In genomic region chr1:205448540-205449253, GRCh38 we compare ENCODE assay signal across 1 cellular context.
TF ChIP-seq lines count a peak whose summit lies in the region.

No MANE protein-coding gene starts in this region.

TF ChIP-seq in H1, 55 proteins besides CTCF, POLR2A, EP300 and RAD21:
- peak; percentile 49 for TF ChIP-seq NANOG (IDR thresholded peaks at IDR 0.05; ENCODE audit: insufficient read depth, low read depth, low read length, poor library complexity, severe bottlenecking)
- no peak for TF ChIP-seq JUND (IDR thresholded peaks at IDR 0.05; ENCODE audit: low read length)
- 0 out of 2 replicates have a peak, but pooled peaks have one; percentile 9 for TF ChIP-seq CREB1 (IDR thresholded peaks at IDR 0.05)
- TF ChIP-seq RXRA (IDR thresholded peaks at IDR 0.05; ENCODE audit: insufficient read depth, low read depth, low read length): peak; percentile 81; the same call in 1 of the 2 replicates
- TF ChIP-seq TEAD4 (IDR thresholded peaks at IDR 0.05; ENCODE audit: low read depth, low read length): 0 out of 2 replicates have a peak, but pooled peaks have one; percentile 40
- TF ChIP-seq CBX5 (IDR thresholded peaks at IDR 0.05; ENCODE audit: low read depth, low read length): no peak
- peak; percentile 40 to 53 for TF ChIP-seq BCL11A (IDR thresholded peaks at IDR 0.05; ENCODE audit: low read depth in 2 of 2, low read length in 2 of 2)
- TF ChIP-seq CHD7 (IDR thresholded peaks at IDR 0.05; ENCODE audit: insufficient replicate concordance, low read length): peak; percentile 33
- no peak; the same call in 1 of the 2 replicates for TF ChIP-seq POU5F1 (IDR thresholded peaks at IDR 0.05; ENCODE audit: low read depth, low read length)
- TF ChIP-seq ASH2L (IDR thresholded peaks at IDR 0.05; ENCODE audit: low read length): no peak
- peak; percentile 95 for TF ChIP-seq TCF12 (IDR thresholded peaks at IDR 0.05; ENCODE audit: low read depth, low read length)
- no peak for TF ChIP-seq CBX8 (IDR thresholded peaks at IDR 0.05; ENCODE audit: borderline replicate concordance, low read depth, low read length)
- no peak for TF ChIP-seq E2F6 (IDR thresholded peaks at IDR 0.05)
- peak; percentile 39 to 85; a peak in 1 of 4 replicates for TF ChIP-seq HDAC2 (IDR thresholded peaks at IDR 0.05; ENCODE audit: borderline replicate concordance in 1 of 2, low read depth in 2 of 2, low read length in 2 of 2)
- peak; percentile 41; the same call in 1 of the 2 replicates for TF ChIP-seq YY1 (IDR thresholded peaks at IDR 0.05; ENCODE audit: low read depth, low read length)
- peak; percentile 79 for TF ChIP-seq EGR1 (IDR thresholded peaks at IDR 0.05; ENCODE audit: borderline replicate concordance, low read depth, low read length)
- TF ChIP-seq SP1 (IDR thresholded peaks at IDR 0.05; ENCODE audit: low read depth, low read length): peak; percentile 87
- TF ChIP-seq CTBP2 (IDR thresholded peaks at IDR 0.05; ENCODE audit: borderline replicate concordance, insufficient read depth, insufficient read length, low read length): no peak
- TF ChIP-seq RBBP5 (IDR thresholded peaks at IDR 0.05; ENCODE audit: borderline replicate concordance, low read depth, low read length): no peak
- TF ChIP-seq POLR2AphosphoS5 (IDR thresholded peaks at IDR 0.05; ENCODE audit: low read depth, low read length): peak; percentile 89
- TF ChIP-seq GTF2F1 (IDR thresholded peaks at IDR 0.05; ENCODE audit: borderline replicate concordance, low read depth, low read length): no peak
- no peak for TF ChIP-seq SIRT6 (IDR thresholded peaks at IDR 0.05; ENCODE audit: low read length)
- peak; percentile 67; the same call in 1 of the 2 replicates for TF ChIP-seq ATF2 (IDR thresholded peaks at IDR 0.05; ENCODE audit: low read length)
- 0 out of 2 replicates have a peak, but pooled peaks have one; percentile 15 for TF ChIP-seq TAF1 (IDR thresholded peaks at IDR 0.05; ENCODE audit: low read depth, low read length)
- peak; percentile 84; the same call in 1 of the 2 replicates for TF ChIP-seq SP4 (IDR thresholded peaks at IDR 0.05; ENCODE audit: low read length)
